In genomic region chr5:20655211-20655610, GRCh38 we compare ENCODE assay signal across 33 cellular contexts.
"Had no signal": no experiment of that assay in that cellular context is flagged by ENCODE, and none has a peak within 500 bp of the region (broad histone marks: within the 10 kb centered on the region; RNA-seq: fewer than 3 reads in every experiment).

No MANE protein-coding gene starts in this region.

- ATAC-seq: activated naive CD8-positive, alpha-beta T cell treated with anti-CD3 and anti-CD28 coated beads, Interleukin-2, amount 50 U/mL, for 24 hours; activated T-helper 17 cell treated with anti-CD3 and anti-CD28 coated beads, Interleukin-2, amount 50 U/mL, for 72 hours; body of pancreas; gastrocnemius medialis; heart left ventricle; T-helper 17 cell had no signal

- FAIRE-seq: endometrium, endothelial cell of umbilical vein had no signal

- H3K4me1 Mint-ChIP-seq: activated CD4-positive, alpha-beta memory T cell treated with anti-CD3 and anti-CD28 coated beads, Interleukin-2, amount 10 ng/mL, durations not matched to agents 7 days and 5 days; activated CD4-positive, alpha-beta T cell treated with anti-CD3 and anti-CD28 coated beads, Interleukin-2, amount 10 ng/mL, durations not matched to agents 7 days and 5 days; activated naive CD4-positive, alpha-beta T cell treated with anti-CD3 and anti-CD28 coated beads, Interleukin-2, amount 50 U/mL, for 24 hours; activated naive CD8-positive, alpha-beta T cell treated with anti-CD3 and anti-CD28 coated beads for 36 hours; activated naive CD8-positive, alpha-beta T cell treated with anti-CD3 and anti-CD28 coated beads, Interleukin-2, amount 50 U/mL, for 24 hours; activated T-helper 17 cell treated with anti-CD3 and anti-CD28 coated beads, Interleukin-2, amount 50 U/mL, for 72 hours; T-helper 17 cell had no signal

- H3K4me3 Mint-ChIP-seq: activated CD4-positive, alpha-beta memory T cell treated with anti-CD3 and anti-CD28 coated beads, Interleukin-2, amount 10 ng/mL, durations not matched to agents 7 days and 5 days; activated CD4-positive, alpha-beta T cell treated with anti-CD3 and anti-CD28 coated beads, Interleukin-2, amount 10 ng/mL, durations not matched to agents 7 days and 5 days; activated naive CD4-positive, alpha-beta T cell treated with anti-CD3 and anti-CD28 coated beads, Interleukin-2, amount 50 U/mL, for 24 hours; activated naive CD8-positive, alpha-beta T cell treated with anti-CD3 and anti-CD28 coated beads for 36 hours; activated naive CD8-positive, alpha-beta T cell treated with anti-CD3 and anti-CD28 coated beads, Interleukin-2, amount 50 U/mL, for 24 hours; activated T-cell treated with anti-CD3 and anti-CD28 coated beads, Interleukin-2, amount 50 U/mL, for 24 hours; activated T-helper 17 cell treated with anti-CD3 and anti-CD28 coated beads, Interleukin-2, amount 50 U/mL, for 72 hours; T-helper 17 cell; T-helper 2 cell treated with Interferon-gamma antibody and Interleukin-4, amounts not matched to agents 5 μg/mL and 100 μg/mL, for 36 hours had no signal

- H3K36me3 Mint-ChIP-seq: activated naive CD4-positive, alpha-beta T cell treated with anti-CD3 and anti-CD28 coated beads, Interleukin-2, amount 50 U/mL, for 24 hours; activated naive CD8-positive, alpha-beta T cell treated with anti-CD3 and anti-CD28 coated beads for 36 hours had no signal

- DNase-seq: activated CD4-positive, alpha-beta memory T cell treated with anti-CD3 and anti-CD28 coated beads, Interleukin-2, amount 10 ng/mL, durations not matched to agents 7 days and 5 days; activated CD4-positive, alpha-beta T cell treated with anti-CD3 and anti-CD28 coated beads for 1 hour; activated CD4-positive, alpha-beta T cell treated with anti-CD3 and anti-CD28 coated beads for 4 hours; activated CD4-positive, alpha-beta T cell treated with anti-CD3 and anti-CD28 coated beads, Interleukin-2, amount 10 ng/mL, durations not matched to agents 7 days and 5 days; activated CD4-positive, alpha-beta T cell treated with anti-CD3 and anti-CD28 coated beads, Interleukin-2, amount 50 U/mL, for 4 hours; activated CD8-positive, alpha-beta memory T cell treated with anti-CD3 and anti-CD28 coated beads, Interleukin-2, amount 50 U/mL, for 48 hours; activated effector memory CD4-positive, alpha-beta T cell treated with Interleukin-2 at 50 U/mL for 16 hours; activated gamma-delta T cell treated with Interleukin-2 at 50 U/mL for 16 hours; activated naive CD4-positive, alpha-beta T cell treated with Interleukin-2 at 50 U/mL for 16 hours; activated naive CD8-positive, alpha-beta T cell treated with anti-CD3 and anti-CD28 coated beads for 36 hours; activated naive CD8-positive, alpha-beta T cell treated with anti-CD3 and anti-CD28 coated beads, Interleukin-2, amount 50 U/mL, for 24 hours; activated T-cell treated with anti-CD3 and anti-CD28 coated beads for 4 hours; activated T-cell treated with anti-CD3 and anti-CD28 coated beads, Interleukin-2, amount 50 U/mL, for 24 hours; adrenal gland; amygdala; aorta; body of pancreas; caudate nucleus; cerebellar nuclear complex; colonic mucosa; effector CD8-positive, alpha-beta T cell; esophagus squamous epithelium; gastrocnemius medialis; glutamatergic neuron; heart left ventricle; T-helper 1 cell; T-helper 17 cell; T1000 had no signal

- H3K27me3 Mint-ChIP-seq: activated CD4-positive, alpha-beta memory T cell treated with anti-CD3 and anti-CD28 coated beads, Interleukin-2, amount 10 ng/mL, durations not matched to agents 7 days and 5 days; activated CD4-positive, alpha-beta T cell treated with anti-CD3 and anti-CD28 coated beads, Interleukin-2, amount 10 ng/mL, durations not matched to agents 7 days and 5 days; activated naive CD4-positive, alpha-beta T cell treated with anti-CD3 and anti-CD28 coated beads, Interleukin-2, amount 50 U/mL, for 24 hours; activated naive CD8-positive, alpha-beta T cell treated with anti-CD3 and anti-CD28 coated beads for 36 hours; activated naive CD8-positive, alpha-beta T cell treated with anti-CD3 and anti-CD28 coated beads, Interleukin-2, amount 50 U/mL, for 24 hours; activated T-cell treated with anti-CD3 and anti-CD28 coated beads, Interleukin-2, amount 50 U/mL, for 24 hours; activated T-helper 17 cell treated with anti-CD3 and anti-CD28 coated beads, Interleukin-2, amount 50 U/mL, for 72 hours; T-helper 17 cell had no signal
